Comparison of ENCODE assay signal across 23 cellular contexts in genomic region chr4:138251904-138252303, GRCh38.
"Had no signal": no experiment of that assay in that cellular context is flagged by ENCODE, and none has a peak within 500 bp of the region (broad histone marks: within the 10 kb centered on the region; RNA-seq: fewer than 3 reads in every experiment).

No MANE protein-coding gene starts in this region.

- ATAC-seq: activated CD4-positive, CD25-positive, alpha-beta regulatory T cell treated with anti-CD3 and anti-CD28 coated beads, Interleukin-2, amount 50 U/mL, for 24 hours; activated CD8-positive, alpha-beta T cell treated with anti-CD3 and anti-CD28 coated beads, Interleukin-2, amount 10 ng/mL, durations not matched to agents 7 days and 5 days; activated naive CD8-positive, alpha-beta T cell treated with anti-CD3 and anti-CD28 coated beads, Interleukin-2, amount 50 U/mL, for 24 hours; gastrocnemius medialis; left lobe of liver had no signal

- DNase-seq: activated CD4-positive, alpha-beta T cell treated with anti-CD3 and anti-CD28 coated beads, Interleukin-2, amount 10 ng/mL, durations not matched to agents 7 days and 5 days; activated CD8-positive, alpha-beta T cell treated with anti-CD3 and anti-CD28 coated beads, Interleukin-2, amount 10 ng/mL, durations not matched to agents 7 days and 5 days; activated naive CD4-positive, alpha-beta T cell treated with anti-CD3 and anti-CD28 coated beads for 36 hours; activated naive CD8-positive, alpha-beta T cell treated with anti-CD3 and anti-CD28 coated beads, Interleukin-2, amount 50 U/mL, for 24 hours; activated T-cell treated with anti-CD3 and anti-CD28 coated beads, Interleukin-2, amount 50 U/mL, for 24 hours; anterior cingulate cortex; gastrocnemius medialis; head of caudate nucleus; kidney; midbrain; nephron progenitor cell; occipital lobe; stimulated activated CD4-positive, alpha-beta T cell treated with anti-CD3 and anti-CD28 coated beads, Interleukin-12 subunit alpha, Interleukin-12 subunit beta, amount 100 ng/mL, for 4 hours; stimulated activated CD4-positive, alpha-beta T cell treated with anti-CD3 and anti-CD28 coated beads, Interleukin-1b, Interleukin-23, amount 100 ng/mL, for 48 hours; stimulated activated naive CD4-positive, alpha-beta T cell treated with Interleukin-2 at 50 U/mL for 16 hours; substantia nigra; T1000 had no signal

- H3K27ac ChIP-seq: coronary artery, gastrocnemius medialis, tibial nerve, vagina had no signal

- H3K36me3 ChIP-seq: gastrocnemius medialis, tibial nerve, vagina had no signal

- H3K9me3 ChIP-seq: gastrocnemius medialis, tibial nerve, vagina had no signal

- H3K4me1 ChIP-seq: gastrocnemius medialis, tibial nerve, vagina had no signal

- H3K27me3 ChIP-seq: gastrocnemius medialis, tibial nerve, vagina had no signal

- H3K4me3 ChIP-seq: coronary artery, gastrocnemius medialis, lung, tibial nerve, vagina had no signal
